ENCODE assay signal across 26 cellular contexts in the genomic region with DNA sequence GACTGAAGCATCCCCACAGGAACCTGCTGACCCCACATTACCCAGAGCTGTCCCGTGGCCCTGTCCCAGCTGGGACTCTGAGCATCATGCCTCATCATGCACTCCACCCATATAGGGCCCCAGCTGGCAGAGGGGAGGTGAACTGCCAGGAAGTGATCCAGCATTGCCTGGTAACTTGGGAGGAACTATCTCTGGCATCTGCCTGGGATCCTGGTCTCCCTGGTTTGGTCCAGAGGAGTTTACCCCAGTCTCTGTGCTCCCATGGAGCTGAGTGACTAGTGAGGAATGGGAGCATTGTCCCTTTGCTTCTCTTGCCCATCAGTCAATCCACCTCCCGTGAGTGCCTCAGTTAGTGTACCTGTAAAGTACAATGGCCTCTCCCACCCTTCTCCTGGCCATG.
"Had no signal": no experiment of that assay in that cellular context is flagged by ENCODE, and none has a peak within 500 bp of the region (broad histone marks: within the 10 kb centered on the region; RNA-seq: fewer than 3 reads in every experiment).

No MANE protein-coding gene starts in this region.

- H3K4me3 Mint-ChIP-seq: activated CD4-positive, alpha-beta memory T cell treated with anti-CD3 and anti-CD28 coated beads, Interleukin-2, amount 10 ng/mL, durations not matched to agents 7 days and 5 days; activated CD4-positive, alpha-beta T cell treated with anti-CD3 and anti-CD28 coated beads, Interleukin-2, amount 10 ng/mL, durations not matched to agents 7 days and 5 days; activated naive CD8-positive, alpha-beta T cell; activated T-cell treated with anti-CD3 and anti-CD28 coated beads, Interleukin-2, amount 50 U/mL, for 24 hours; activated T-cell treated with anti-CD3 and anti-CD28 coated beads, Interleukin-2, amount 50 U/mL, for 72 hours; activated T-helper 17 cell treated with anti-CD3 and anti-CD28 coated beads, Interleukin-2, amount 50 U/mL, for 72 hours; WTC11 had no signal

- H3K36me3 ChIP-seq: esophagus squamous epithelium, heart left ventricle had no signal

- H3K4me1 ChIP-seq: body of pancreas, heart left ventricle had no signal

- H3K9me3 ChIP-seq: body of pancreas, esophagus squamous epithelium, heart left ventricle had no signal

- H3K4me3 ChIP-seq: body of pancreas, esophagus squamous epithelium, heart left ventricle had no signal

- H3K27me3 ChIP-seq: body of pancreas had no signal

- ATAC-seq: activated T-cell treated with anti-CD3 and anti-CD28 coated beads, Interleukin-2, amount 50 U/mL, for 72 hours; activated T-helper 17 cell treated with anti-CD3 and anti-CD28 coated beads, Interleukin-2, amount 50 U/mL, for 72 hours; body of pancreas; heart left ventricle; WTC11 had no signal

- H3K36me3 Mint-ChIP-seq: activated naive CD8-positive, alpha-beta T cell; WTC11 had no signal

- DNase-seq: activated CD4-positive, alpha-beta memory T cell treated with anti-CD3 and anti-CD28 coated beads, Interleukin-2, amount 10 ng/mL, durations not matched to agents 7 days and 5 days; activated CD4-positive, alpha-beta T cell treated with anti-CD3 and anti-CD28 coated beads for 1 hour; activated CD4-positive, alpha-beta T cell treated with anti-CD3 and anti-CD28 coated beads for 4 hours; activated CD4-positive, alpha-beta T cell treated with anti-CD3 and anti-CD28 coated beads, Interleukin-2, amount 10 ng/mL, durations not matched to agents 7 days and 5 days; activated CD4-positive, alpha-beta T cell treated with anti-CD3 and anti-CD28 coated beads, Interleukin-2, amount 50 U/mL, for 4 hours; activated CD8-positive, alpha-beta memory T cell treated with anti-CD3 and anti-CD28 coated beads, Interleukin-2, amount 50 U/mL, for 48 hours; activated effector memory CD4-positive, alpha-beta T cell treated with Interleukin-2 at 50 U/mL for 16 hours; activated gamma-delta T cell treated with Interleukin-2 at 50 U/mL for 16 hours; activated naive CD4-positive, alpha-beta T cell treated with anti-CD3 and anti-CD28 coated beads, Interleukin-2, amount 50 U/mL, for 16 hours; activated naive CD4-positive, alpha-beta T cell treated with Interleukin-2 at 50 U/mL for 16 hours; activated T-cell treated with anti-CD3 and anti-CD28 coated beads for 4 hours; activated T-cell treated with anti-CD3 and anti-CD28 coated beads, Interleukin-2, amount 50 U/mL, for 24 hours; activated T-cell treated with anti-CD3 and anti-CD28 coated beads, Interleukin-2, amount 50 U/mL, for 72 hours; amniotic stem cell; anterior cingulate cortex; body of pancreas; caudate nucleus; effector CD8-positive, alpha-beta T cell; esophagus squamous epithelium; foreskin fibroblast; heart left ventricle; T-helper 2 cell had no signal

- H3K27ac Mint-ChIP-seq: activated CD4-positive, alpha-beta memory T cell treated with anti-CD3 and anti-CD28 coated beads, Interleukin-2, amount 10 ng/mL, durations not matched to agents 7 days and 5 days; activated CD4-positive, alpha-beta T cell treated with anti-CD3 and anti-CD28 coated beads, Interleukin-2, amount 10 ng/mL, durations not matched to agents 7 days and 5 days; activated naive CD8-positive, alpha-beta T cell; activated T-cell treated with anti-CD3 and anti-CD28 coated beads, Interleukin-2, amount 50 U/mL, for 24 hours; activated T-cell treated with anti-CD3 and anti-CD28 coated beads, Interleukin-2, amount 50 U/mL, for 72 hours; activated T-helper 17 cell treated with anti-CD3 and anti-CD28 coated beads, Interleukin-2, amount 50 U/mL, for 72 hours; WTC11 had no signal

- H3K27ac ChIP-seq: body of pancreas, epithelial cell of prostate, esophagus squamous epithelium, heart left ventricle had no signal

- H3K27me3 Mint-ChIP-seq: activated CD4-positive, alpha-beta T cell treated with anti-CD3 and anti-CD28 coated beads, Interleukin-2, amount 10 ng/mL, durations not matched to agents 7 days and 5 days had no signal

- H3K4me1 Mint-ChIP-seq: activated CD4-positive, alpha-beta memory T cell treated with anti-CD3 and anti-CD28 coated beads, Interleukin-2, amount 10 ng/mL, durations not matched to agents 7 days and 5 days; activated CD4-positive, alpha-beta T cell treated with anti-CD3 and anti-CD28 coated beads, Interleukin-2, amount 10 ng/mL, durations not matched to agents 7 days and 5 days; activated T-helper 17 cell treated with anti-CD3 and anti-CD28 coated beads, Interleukin-2, amount 50 U/mL, for 72 hours had no signal

- H3K9me3 Mint-ChIP-seq: activated CD4-positive, alpha-beta memory T cell treated with anti-CD3 and anti-CD28 coated beads, Interleukin-2, amount 10 ng/mL, durations not matched to agents 7 days and 5 days; activated CD4-positive, alpha-beta T cell treated with anti-CD3 and anti-CD28 coated beads, Interleukin-2, amount 10 ng/mL, durations not matched to agents 7 days and 5 days; activated T-cell treated with anti-CD3 and anti-CD28 coated beads, Interleukin-2, amount 50 U/mL, for 24 hours; activated T-cell treated with anti-CD3 and anti-CD28 coated beads, Interleukin-2, amount 50 U/mL, for 72 hours; activated T-helper 17 cell treated with anti-CD3 and anti-CD28 coated beads, Interleukin-2, amount 50 U/mL, for 72 hours; WTC11 had no signal
